8 cellular contexts compared by ENCODE assay signal in genomic region chr22:44025171-44026065, GRCh38. TPM values are rescaled to one million over a fixed set of nuclear protein-coding genes. Genes with fewer than 3 reads are reported as not detected.
A peak's percentile ranks its signal among the peaks of the same experiment; 100 is the strongest.
DNase-seq lines count a peak whose midpoint lies in the region; ATAC-seq and TF ChIP-seq lines count a peak whose summit lies in the region.

No MANE protein-coding gene starts in this region.

- no peak for TF ChIP-seq CTCF in tibial artery (IDR thresholded peaks at IDR 0.05)

- peak overlapping the region; percentile 83 to 85 for H3K4me3 Mint-ChIP-seq in activated T-cell treated with anti-CD3 and anti-CD28 coated beads, Interleukin-2, amount 50 U/mL, for 72 hours

- H3K4me1 ChIP-seq in tibial artery = peaks cover 0 to 12% (median 7%) of the 10 kb centered on the region in 4 donors

- peak overlapping the region; percentile 83 for H3K27ac ChIP-seq in layer of hippocampus (ENCODE audit: low read depth, low read length)
- H3K27ac ChIP-seq in tibial artery = peak overlapping the region in 1 of 2 donors; percentile 46

- H3K4me3 ChIP-seq in tibial artery = peak overlapping the region; percentile 52 to 55

- DNase-seq in GF-D8 (lab: John Stamatoyannopoulos, UW) (peak; percentile 72), tibial artery (peak; percentile 42 to 74), foreskin melanocyte (no peak)
- DNase-seq in activated T-cell treated with anti-CD3 and anti-CD28 coated beads, Interleukin-2, amount 50 U/mL, for 72 hours = no peak
- no peak for DNase-seq in activated CD4-positive, CD25-positive, alpha-beta regulatory T cell treated with anti-CD3 and anti-CD28 coated beads, Interleukin-2, amount 50 U/mL, for 72 hours

- H3K36me3 ChIP-seq in tibial artery = no peaks in the 10 kb centered on the region

- intact Hi-C loops in tibial artery (cut with DNase I; ENCODE audit: low total_unique reads) = no loop called here

- H3K36me3 Mint-ChIP-seq in activated T-cell treated with anti-CD3 and anti-CD28 coated beads, Interleukin-2, amount 50 U/mL, for 72 hours (ENCODE audit: insufficient read depth in 2 of 2) = no peaks in the 10 kb centered on the region

- peak overlapping the region; percentile 51 for H3K27ac Mint-ChIP-seq in activated T-cell treated with anti-CD3 and anti-CD28 coated beads, Interleukin-2, amount 50 U/mL, for 72 hours

- H3K27me3 ChIP-seq in layer of hippocampus (ENCODE audit: control insufficient read depth, insufficient read depth, low read length) = no peaks in the 10 kb centered on the region
- H3K27me3 ChIP-seq in tibial artery = peaks cover 0 to 29% of the 10 kb centered on the region in 2 donors

- no peaks in the 10 kb centered on the region for H3K9me3 Mint-ChIP-seq in activated T-cell treated with anti-CD3 and anti-CD28 coated beads, Interleukin-2, amount 50 U/mL, for 72 hours

- peak; percentile 46 for ATAC-seq in GM21367 (IDR thresholded peaks at IDR 0.05; ENCODE audit: unreplicated experiment)
- ATAC-seq in HG03571 (IDR thresholded peaks at IDR 0.05; ENCODE audit: unreplicated experiment) = peak; percentile 46
- ATAC-seq in activated T-cell treated with anti-CD3 and anti-CD28 coated beads, Interleukin-2, amount 50 U/mL, for 72 hours (replicated peaks in 1 of 2) = no peak

- peaks cover 34% of the 10 kb centered on the region for H3K4me1 Mint-ChIP-seq in activated T-cell treated with anti-CD3 and anti-CD28 coated beads, Interleukin-2, amount 50 U/mL, for 72 hours (ENCODE audit: low read depth)

- no peaks in the 10 kb centered on the region for H3K27me3 Mint-ChIP-seq in activated T-cell treated with anti-CD3 and anti-CD28 coated beads, Interleukin-2, amount 50 U/mL, for 72 hours (ENCODE audit: low read depth)

- H3K9me3 ChIP-seq in tibial artery = no peaks in the 10 kb centered on the region

RNA-seq across cellular contexts. Expression of gene PARVB, which starts 1.3 kb away (rescaled TPM):
- 10 to 100 TPM; 28.4 to 55.7 TPM for total RNA-seq in activated T-cell treated with anti-CD3 and anti-CD28 coated beads, Interleukin-2, amount 50 U/mL, for 72 hours

Comparison
In these comparisons a context has a peak if more than half of its experiments do, and no peak if none do; other contexts are left out.
1. DNase-seq: peak in GF-D8 (single experiment) and tibial artery (2 of 2); none in activated T-cell treated with anti-CD3 and anti-CD28 coated beads, Interleukin-2, amount 50 U/mL, for 72 hours (0 of 2), foreskin melanocyte (single experiment) and activated CD4-positive, CD25-positive, alpha-beta regulatory T cell treated with anti-CD3 and anti-CD28 coated beads, Interleukin-2, amount 50 U/mL, for 72 hours (single experiment).
2. ATAC-seq: peak in GM21367 (single experiment) and HG03571 (single experiment); none in activated T-cell treated with anti-CD3 and anti-CD28 coated beads, Interleukin-2, amount 50 U/mL, for 72 hours (0 of 2).